Comparison of ENCODE assay signal across 1 cellular context in genomic region chr9:34591091-34591910, GRCh38.
TF ChIP-seq lines count a peak whose summit lies in the region.

No MANE protein-coding gene starts in this region.

TF ChIP-seq in GM12878, 131 proteins besides CTCF, POLR2A, EP300 and RAD21:
- TF ChIP-seq RB1 (IDR thresholded peaks at IDR 0.05; ENCODE audit: borderline replicate concordance) (0 out of 2 replicates have a peak, but pooled peaks have one; percentile 37), BACH1 (IDR thresholded peaks at IDR 0.05; ENCODE audit: borderline replicate concordance) (0 out of 2 replicates have a peak, but pooled peaks have one; percentile 15), YY1 (IDR thresholded peaks at IDR 0.05; ENCODE audit: low read depth, low read length) (peak; percentile 54; the same call in 1 of the 2 replicates), CBX3 (IDR thresholded peaks at IDR 0.05; ENCODE audit: borderline replicate concordance, low read depth) (no peak), ZBTB33 (IDR thresholded peaks at IDR 0.05) (no peak), ATF2 (IDR thresholded peaks at IDR 0.05; ENCODE audit: low read length) (no peak), SUZ12 (IDR thresholded peaks at IDR 0.05; ENCODE audit: unreplicated experiment) (peak; percentile 79), SMC3 (IDR thresholded peaks at IDR 0.05; ENCODE audit: borderline replicate concordance, low read length) (peak; percentile 86), STAT1 (conservative IDR thresholded peaks at IDR 0.05) (no peak), ZSCAN29 (IDR thresholded peaks at IDR 0.05) (no peak), REST (IDR thresholded peaks at IDR 0.05; ENCODE audit: low read depth, low read length) (no peak), IKZF1 (conservative IDR thresholded peaks at IDR 0.05) (peak; percentile 27; the same call in 1 of the 2 replicates)
